16 cellular contexts compared by ENCODE assay signal in genomic region chr1:93822710-93823425, GRCh38.
"Had no signal": no experiment of that assay in that cellular context is flagged by ENCODE, and none has a peak within 500 bp of the region (broad histone marks: within the 10 kb centered on the region; RNA-seq: fewer than 3 reads in every experiment).

No MANE protein-coding gene starts in this region.

- H3K27me3 Mint-ChIP-seq: activated B cell treated with CpG ODN at 0.5 μM for 24 hours; dendritic cell treated with granulocyte-macrophage colony-stimulating factor and Interleukin-4, amounts not matched to agents 40 ng/mL and 50 ng/mL, for 4 days; naive B cell; stimulated activated naive B cell treated with anti-CD40 and anti-IgM and Interleukin-4, amounts not matched to agents 10 μg/mL and 1 μg/mL and 100 μg/mL, for 72 hours had no signal

- H3K9me3 ChIP-seq: ascending aorta, breast epithelium, gastroesophageal sphincter, pancreas, sigmoid colon, tibial artery, uterus had no signal

- H3K4me1 ChIP-seq: ascending aorta, breast epithelium, gastroesophageal sphincter, pancreas, sigmoid colon, uterus had no signal

- H3K27ac Mint-ChIP-seq: activated B cell treated with CpG ODN at 0.5 μM for 24 hours; dendritic cell treated with granulocyte-macrophage colony-stimulating factor and Interleukin-4, amounts not matched to agents 40 ng/mL and 50 ng/mL, for 4 days; naive B cell; neural progenitor cell; stimulated activated naive B cell treated with anti-CD40 and anti-IgM and Interleukin-4, amounts not matched to agents 10 μg/mL and 1 μg/mL and 100 μg/mL, for 72 hours had no signal

- H3K36me3 ChIP-seq: ascending aorta, breast epithelium, neural progenitor cell, pancreas, sigmoid colon, tibial artery, uterus had no signal

- H3K9me3 Mint-ChIP-seq: activated B cell treated with CpG ODN at 0.5 μM for 24 hours; dendritic cell treated with granulocyte-macrophage colony-stimulating factor and Interleukin-4, amounts not matched to agents 40 ng/mL and 50 ng/mL, for 4 days; naive B cell; neural progenitor cell; stimulated activated naive B cell treated with anti-CD40 and anti-IgM and Interleukin-4, amounts not matched to agents 10 μg/mL and 1 μg/mL and 100 μg/mL, for 72 hours had no signal

- H3K27me3 ChIP-seq: ascending aorta, breast epithelium, gastroesophageal sphincter, neural progenitor cell, pancreas, sigmoid colon, tibial artery, uterus had no signal

- ATAC-seq: gastroesophageal sphincter; pancreas; stimulated activated naive B cell treated with anti-CD40 and anti-IgM and Interleukin-4, amounts not matched to agents 10 μg/mL and 1 μg/mL and 100 μg/mL, for 72 hours had no signal

- H2AFZ ChIP-seq: neural progenitor cell had no signal

- H3K4me2 ChIP-seq: neural progenitor cell had no signal

- H3K27ac ChIP-seq: ascending aorta, breast epithelium, gastroesophageal sphincter, neural progenitor cell, pancreas, sigmoid colon, tibial artery, uterus had no signal

- H3K4me3 Mint-ChIP-seq: activated B cell treated with CpG ODN at 0.5 μM for 24 hours; dendritic cell treated with granulocyte-macrophage colony-stimulating factor and Interleukin-4, amounts not matched to agents 40 ng/mL and 50 ng/mL, for 4 days; naive B cell; neural progenitor cell; stimulated activated naive B cell treated with anti-CD40 and anti-IgM and Interleukin-4, amounts not matched to agents 10 μg/mL and 1 μg/mL and 100 μg/mL, for 72 hours had no signal

- DNase-seq: activated B cell treated with CpG ODN at 0.5 μM for 24 hours; effector memory CD4-positive, alpha-beta T cell; naive B cell; pancreas; sigmoid colon; stimulated activated CD4-positive, alpha-beta T cell treated with anti-CD3 and anti-CD28 coated beads, Interleukin-2, amount 100 ng/mL, for 24 hours; stimulated activated naive B cell treated with anti-CD40 and anti-IgM and Interleukin-4, amounts not matched to agents 10 μg/mL and 1 μg/mL and 100 μg/mL, for 72 hours; T-helper 2 cell; tibial artery; uterus had no signal

- H3K9ac ChIP-seq: neural progenitor cell had no signal

- H3K4me3 ChIP-seq: ascending aorta, breast epithelium, gastroesophageal sphincter, lung, neural progenitor cell, pancreas, sigmoid colon, tibial artery, uterus had no signal

- H3K36me3 Mint-ChIP-seq: naive B cell; stimulated activated naive B cell treated with anti-CD40 and anti-IgM and Interleukin-4, amounts not matched to agents 10 μg/mL and 1 μg/mL and 100 μg/mL, for 72 hours had no signal
